Comparison of ENCODE assay signal across 23 cellular contexts in genomic region chr5:67380431-67380830, GRCh38.
"Had no signal": no experiment of that assay in that cellular context is flagged by ENCODE, and none has a peak within 500 bp of the region (broad histone marks: within the 10 kb centered on the region; RNA-seq: fewer than 3 reads in every experiment).

No MANE protein-coding gene starts in this region.

- H3K36me3 ChIP-seq: lower lobe of right lung, pancreas, right atrium auricular region, right lobe of liver, stomach, tibial artery, uterus had no signal

- H2AFZ ChIP-seq: hepatocyte had no signal

- H3K4me2 ChIP-seq: hepatocyte had no signal

- ATAC-seq: left cardiac atrium; left lobe of liver; left ventricle myocardium superior; lower lobe of right lung; naive thymus-derived CD8-positive, alpha-beta T cell; pancreas; right lobe of liver; stimulated activated naive B cell treated with anti-CD40 and anti-IgM and Interleukin-4, amounts not matched to agents 10 μg/mL and 1 μg/mL and 100 μg/mL, for 72 hours; stimulated activated naive CD8-positive, alpha-beta T cell treated with anti-CD3 and anti-CD28 coated beads, Interleukin-15, Interleukin-2, amounts not matched to agents 100 U/mL and 50 U/mL, for 24 hours had no signal

- DNase-seq: kidney glomerular epithelial cell; left cardiac atrium; left ventricle myocardium superior; lower lobe of right lung; mammary epithelial cell; mesenchymal stem cell; naive thymus-derived CD8-positive, alpha-beta T cell; nucleus accumbens; pancreas; right lobe of liver; stimulated activated CD4-positive, alpha-beta T cell treated with anti-CD3 and anti-CD28 coated beads, Interleukin-12 subunit alpha, Interleukin-12 subunit beta, amount 100 ng/mL, for 4 hours; stimulated activated CD4-positive, alpha-beta T cell treated with anti-CD3 and anti-CD28 coated beads, Interleukin-15, amount 100 ng/mL, for 24 hours; stimulated activated CD4-positive, alpha-beta T cell treated with anti-CD3 and anti-CD28 coated beads, Interleukin-2, amount 100 ng/mL, for 24 hours; stimulated activated CD4-positive, alpha-beta T cell treated with anti-CD3 and anti-CD28 coated beads, Interleukin-4, amount 100 ng/mL, for 1 hour; stimulated activated naive B cell treated with anti-CD40 and anti-IgM and Interleukin-4, amounts not matched to agents 10 μg/mL and 1 μg/mL and 100 μg/mL, for 72 hours; stimulated activated naive CD8-positive, alpha-beta T cell treated with anti-CD3 and anti-CD28 coated beads, Interleukin-15, Interleukin-2, amounts not matched to agents 100 U/mL and 50 U/mL, for 24 hours; stomach; testis; tibial artery; uterus had no signal

- H3K9me3 ChIP-seq: lower lobe of right lung, pancreas, right atrium auricular region, right lobe of liver, stomach, testis, tibial artery, uterus had no signal

- H3K4me1 ChIP-seq: lower lobe of right lung, pancreas, right atrium auricular region, right lobe of liver, stomach, testis, tibial artery, uterus had no signal

- H3K79me2 ChIP-seq: hepatocyte had no signal

- H3K4me3 ChIP-seq: hepatocyte, lower lobe of right lung, pancreas, right atrium auricular region, right lobe of liver, stomach, testis, tibial artery, uterus had no signal

- H3K27ac ChIP-seq: hepatocyte, lower lobe of right lung, pancreas, right atrium auricular region, right lobe of liver, stomach, testis, tibial artery, uterus had no signal

- H3K27me3 ChIP-seq: hepatocyte, pancreas, right atrium auricular region, right lobe of liver, stomach, testis, tibial artery, uterus had no signal
